10 cellular contexts compared by ENCODE assay signal in genomic region chr19:13044160-13044853, GRCh38. TPM values are rescaled to one million over a fixed set of nuclear protein-coding genes. Genes with fewer than 3 reads are reported as not detected.
A peak's percentile ranks its signal among the peaks of the same experiment; 100 is the strongest.
DNase-seq lines count a peak whose midpoint lies in the region; ATAC-seq and TF ChIP-seq lines count a peak whose summit lies in the region.
"Had no signal": no experiment of that assay in that cellular context is flagged by ENCODE, and none has a peak within 500 bp of the region (broad histone marks: within the 10 kb centered on the region; RNA-seq: fewer than 3 reads in every experiment).

No MANE protein-coding gene starts in this region.

- peaks cover 86 to 93% (median 92%) of the 10 kb centered on the region in 3 donors for H3K4me1 ChIP-seq in skeletal muscle tissue (ENCODE audit: control insufficient read depth in 3 of 3, insufficient read depth in 3 of 3, low read length in 3 of 3)

- peak overlapping the region in 57 of 59 donors; percentile 3 to 100 (median 72) for H3K27ac ChIP-seq in dorsolateral prefrontal cortex
- H3K27ac ChIP-seq in skeletal muscle tissue (ENCODE audit: low read depth, low read length), result peak overlapping the region; percentile 39

- H3K9me3 ChIP-seq in skeletal muscle tissue (ENCODE audit: control insufficient read depth in 3 of 3, low read length in 3 of 3), result no peaks in the 10 kb centered on the region

- peak overlapping the region in 9 of 59 donors; percentile 2 to 31 (median 8) for H3K4me3 ChIP-seq in dorsolateral prefrontal cortex
- peak overlapping the region in 1 of 3 donors; percentile 29 for H3K4me3 ChIP-seq in skeletal muscle tissue (ENCODE audit: low read length in 3 of 3)

- DNase-seq in HCEC 1CT, result peak; percentile 52
- DNase-seq in dorsolateral prefrontal cortex, result no peak
- no peak for DNase-seq in SKM-1 treated with dmso at 0.1 percent for 144 hours (lab: John Stamatoyannopoulos, UW; ENCODE audit: unreplicated experiment)
- no peak for DNase-seq in hippocampal formation (lab: John Stamatoyannopoulos, UW)
- no peak for DNase-seq in OCI-M1 (lab: John Stamatoyannopoulos, UW)
- DNase-seq: DND-41, foreskin melanocyte had no signal

- H3K9ac ChIP-seq in skeletal muscle tissue (ENCODE audit: low read depth in 1 of 3, low read length in 3 of 3), result peak overlapping the region in 1 of 3 donors; percentile 62

- H3K36me3 ChIP-seq in skeletal muscle tissue (ENCODE audit: control insufficient read depth in 3 of 3, insufficient read depth in 3 of 3, low read length in 3 of 3), result peaks cover 4 to 14% (median 5%) of the 10 kb centered on the region in 3 donors

- no peak for TF ChIP-seq CTCF in dorsolateral prefrontal cortex (IDR thresholded peaks at IDR 0.05 in 54 of 56, conservative IDR thresholded peaks at IDR 0.05 in 2 of 56; ENCODE audit: low read depth in 1 of 56, partially characterized antibody in 56 of 56)

- ATAC-seq in SK-N-SH treated with all-trans-retinoic acid at 6 μM for 48 hours (peak; percentile 37), HG03139 (IDR thresholded peaks at IDR 0.05; ENCODE audit: unreplicated experiment) (no peak)

- H3K27me3 ChIP-seq in dorsolateral prefrontal cortex (no peaks in the 10 kb centered on the region), skeletal muscle tissue (ENCODE audit: control insufficient read depth in 3 of 3, insufficient read depth in 3 of 3, low read length in 3 of 3) (no peaks in the 10 kb centered on the region)

- intact Hi-C loops in dorsolateral prefrontal cortex (cut with DNase I), result no loop called here

TF ChIP-seq in SK-N-SH treated with all-trans-retinoic acid at 6 μM for 48 hours, 23 proteins besides CTCF, POLR2A, EP300 and RAD21:
- no peak for TF ChIP-seq GLIS3 (CRISPR knock-in tag; IDR thresholded peaks at IDR 0.05)
TF ChIP-seq in SK-N-SH treated with all-trans-retinoic acid at 6 μM for 48 hours: peak in this region for 0.

RNA-seq across cellular contexts. Expression of gene NFIX, which starts 49.0 kb away (rescaled TPM):
- total RNA-seq in dorsolateral prefrontal cortex (100 to 1,000 TPM; 219 to 402 (median 309) TPM), skeletal muscle tissue (49.1 TPM)

RNA-seq across cellular contexts. Expression of gene LYL1, which starts 58.4 kb away (rescaled TPM):
- total RNA-seq in dorsolateral prefrontal cortex (10 to 100 TPM in 2 of 120 experiments, 1 to 10 TPM in 118; 1.0 to 11.8 (median 4.5) TPM), skeletal muscle tissue (13.6 TPM)
